ENCODE assay signal across 12 cellular contexts in genomic region chr14:52348796-52349195, GRCh38. TPM values are rescaled to one million over a fixed set of nuclear protein-coding genes. Genes with fewer than 3 reads are reported as not detected.
DNase-seq lines count a peak whose midpoint lies in the region; ATAC-seq, FAIRE-seq and TF ChIP-seq lines count a peak whose summit lies in the region.
"Had no signal": no experiment of that assay in that cellular context is flagged by ENCODE, and none has a peak within 500 bp of the region (broad histone marks: within the 10 kb centered on the region; RNA-seq: fewer than 3 reads in every experiment).

No MANE protein-coding gene starts in this region.

- peak overlapping the region; percentile 95 for H3K27ac Mint-ChIP-seq in natural killer cell

- POLR2A ChIA-PET in PC-9 (lab: Charles Lee; ENCODE audit: unreplicated experiment), result no interaction called here
- POLR2A ChIA-PET in A673 (lab: Charles Lee; ENCODE audit: low non-redundant PET), result no interaction called here

- peaks cover 0 to 2% of the 10 kb centered on the region in 2 donors for H3K9me3 Mint-ChIP-seq in natural killer cell

- H3K4me1 Mint-ChIP-seq in natural killer cell, result peaks cover 52 to 64% of the 10 kb centered on the region in 2 donors

- no peak overlapping the region for H3K4me3 ChIP-seq in PC-9
- no peak overlapping the region for H3K4me3 ChIP-seq in A673 (ENCODE audit: low read depth, low read length, poor library complexity, severe bottlenecking)

- intact Hi-C loops in PC-9 (cut with micrococcal nuclease; ENCODE audit: unreplicated experiment), result no loop called here
- intact Hi-C loops in natural killer cell (cut with micrococcal nuclease), result no loop called here
- intact Hi-C loops in A673 (cut with micrococcal nuclease; ENCODE audit: unreplicated experiment), result no loop called here

- no peak for FAIRE-seq in GM12891 (lab: Jason Lieb, UNC)

- H3K9me2 ChIP-seq in PC-9 (ENCODE audit: insufficient read depth), result no peaks in the 10 kb centered on the region

- CTCF ChIA-PET in PC-9 (lab: Charles Lee) (no interaction called here), A673 (lab: Charles Lee) (no interaction called here)

- no peaks in the 10 kb centered on the region for H4K20me1 ChIP-seq in PC-9 (ENCODE audit: insufficient read depth)

- H3K4me3 Mint-ChIP-seq in natural killer cell, result no peak overlapping the region

- TF ChIP-seq CTCF in PC-9 (conservative IDR thresholded peaks at IDR 0.05) (no peak), natural killer cell (IDR thresholded peaks at IDR 0.05) (no peak), A673 (conservative IDR thresholded peaks at IDR 0.05; ENCODE audit: low read depth, low read length) (no peak)

- no peak for TF ChIP-seq POLR2A in GM12891 (IDR thresholded peaks at IDR 0.05; ENCODE audit: low read depth, low read length)

- H3K36me3 ChIP-seq in PC-9 (ENCODE audit: low read depth) (no peaks in the 10 kb centered on the region), A673 (ENCODE audit: insufficient read depth, low read length, poor library complexity, severe bottlenecking) (no peaks in the 10 kb centered on the region)

- no peaks in the 10 kb centered on the region for H3F3A ChIP-seq in PC-9 (ENCODE audit: insufficient read depth, low read depth)

- no peak overlapping the region for H3K4me2 ChIP-seq in PC-9

- BruUV-seq in PC-9 (replicated peaks; lab: Mats Ljungman, UMichigan) (no TSS peak), A673 (replicated peaks; lab: Mats Ljungman, UMichigan) (no TSS peak)

- peak; percentile 80 for DNase-seq in EH (ENCODE audit: low read depth)
- DNase-seq in PC-9, result no peak
- peak; percentile 38 for DNase-seq in dedifferentiated amniotic fluid mesenchymal stem cell (ENCODE audit: extremely low spot score)
- DNase-seq in natural killer cell, result no peak
- no peak for DNase-seq in GM12891 (ENCODE audit: insufficient read length, low spot score)
- no peak for DNase-seq in ureter (ENCODE audit: low spot score)
- DNase-seq in A673 (ENCODE audit: low spot score), result no peak
- DNase-seq: Calu3, NCI-H1092, NCI-H2227 treated with DMSO at 0.1 percent for 48 hours had no signal

- H3K36me3 Mint-ChIP-seq in natural killer cell, result no peaks in the 10 kb centered on the region

- ATAC-seq in natural killer cell (no peak), HG03439 (IDR thresholded peaks at IDR 0.05; ENCODE audit: unreplicated experiment) (no peak)

- H3K27ac ChIP-seq in PC-9 (no peak overlapping the region), A673 (ENCODE audit: low read depth, low read length, poor library complexity, severe bottlenecking) (no peak overlapping the region)

- H2AFZ ChIP-seq in PC-9, result 0 out of 2 replicates have a peak overlapping the region, but pooled peaks have one; percentile 44

- H3K27me3 Mint-ChIP-seq in natural killer cell (ENCODE audit: low read depth in 2 of 2), result no peaks in the 10 kb centered on the region

- no peaks in the 10 kb centered on the region for H3K79me2 ChIP-seq in PC-9 (ENCODE audit: low read depth)

- H3K9me3 ChIP-seq in PC-9 (ENCODE audit: insufficient read depth, low read depth) (no peaks in the 10 kb centered on the region), A673 (ENCODE audit: low read depth, low read length, poor library complexity, severe bottlenecking) (no peaks in the 10 kb centered on the region)

- H3K4me1 ChIP-seq in PC-9 (replicated peaks; ENCODE audit: insufficient read depth), result no peaks in the 10 kb centered on the region
- H3K4me1 ChIP-seq in A673 (ENCODE audit: insufficient read depth, low read length, poor library complexity, severe bottlenecking), result peaks cover 3% of the 10 kb centered on the region

- H3K27me3 ChIP-seq in PC-9 (ENCODE audit: insufficient read depth, low read depth) (no peaks in the 10 kb centered on the region), A673 (replicated peaks; ENCODE audit: insufficient read depth, low read depth, low read length, poor library complexity) (no peaks in the 10 kb centered on the region)

TF ChIP-seq in GM12891, 5 proteins besides CTCF, POLR2A, EP300 and RAD21:
- TF ChIP-seq SPI1 (IDR thresholded peaks at IDR 0.05; ENCODE audit: low read depth, low read length), result no peak
- TF ChIP-seq PAX5 (IDR thresholded peaks at IDR 0.05; ENCODE audit: insufficient read depth, low read length, severe bottlenecking), result no peak
- TF ChIP-seq TAF1 (IDR thresholded peaks at IDR 0.05; ENCODE audit: low read depth, low read length), result no peak
- TF ChIP-seq POLR2AphosphoS5 (IDR thresholded peaks at IDR 0.05; ENCODE audit: low read depth, low read length), result no peak
- no peak for TF ChIP-seq POU2F2 (IDR thresholded peaks at IDR 0.05; ENCODE audit: low read depth, low read length)
TF ChIP-seq in GM12891: peak in this region for 0.

RNA-seq across cellular contexts. Expression of gene PTGER2, which starts 34.7 kb away (rescaled TPM):
- 0.15 TPM in 1 of 2 replicates, not detected in the other for total RNA-seq in PC-9 (2021)
- 10 to 100 TPM; 55.3 to 67.9 (median 60.6) TPM for total RNA-seq in natural killer cell
- not detected for polyA plus RNA-seq in GM12891 (2012; ENCODE audit: low read depth, missing spikeins)
- total RNA-seq in ureter, result 3.4 TPM
- total RNA-seq in A673 (2021), result not detected in 2 replicates
- total RNA-seq: Calu3, HT-29 had no signal

Comparison
In these comparisons a context has a peak if more than half of its experiments do, and no peak if none do; other contexts are left out.
1. DNase-seq: peak in EH (single experiment) and dedifferentiated amniotic fluid mesenchymal stem cell (single experiment); none in PC-9 (0 of 2), natural killer cell (single experiment), GM12891 (single experiment), ureter (single experiment) and A673 (single experiment).
2. RNA of gene PTGER2, which starts 34.7 kb away (total RNA-seq): 55.3 to 67.9 TPM in natural killer cell; 3.4 TPM in ureter (single experiment), 0.15 TPM in PC-9 and not detected in A673; every median in the first group is over 10 times any median in the second.